15 cellular contexts compared by ENCODE assay signal in the genomic region with DNA sequence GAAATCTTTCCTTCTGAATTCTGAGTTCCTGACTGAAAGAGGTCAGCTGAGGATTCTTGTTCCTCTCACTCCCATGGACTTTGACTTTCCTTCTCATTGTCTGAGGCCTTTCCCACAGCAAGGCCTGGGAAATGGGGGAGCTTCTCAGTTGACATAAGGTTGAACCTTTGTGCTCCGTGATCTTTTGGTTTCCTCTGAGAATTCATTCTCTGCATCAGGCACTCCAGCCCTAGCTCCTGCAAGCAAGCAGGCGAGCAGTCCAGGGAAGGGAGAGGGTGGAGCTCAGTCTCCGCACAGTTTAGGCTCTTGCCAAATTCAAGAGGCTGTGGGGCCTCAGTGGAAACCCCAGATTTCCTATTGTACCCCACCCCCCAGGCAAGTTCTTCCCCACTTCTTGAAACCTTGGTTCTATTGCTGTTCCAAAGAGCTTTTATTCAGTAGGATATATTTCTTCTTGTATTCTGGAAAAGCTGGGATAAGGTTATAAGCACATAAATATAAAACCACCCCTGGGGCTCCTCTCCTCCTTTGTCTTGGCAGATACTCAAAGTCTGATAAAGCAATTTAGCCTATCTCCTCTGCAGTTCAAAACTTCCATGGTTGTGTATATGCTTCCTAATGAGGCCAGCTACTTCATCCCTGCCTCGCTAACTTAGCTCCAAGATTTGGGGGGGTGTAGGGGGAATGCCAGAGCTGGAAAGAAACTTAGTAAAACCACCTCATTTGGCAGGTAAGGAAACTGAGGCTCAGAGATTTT.
DNase-seq lines count a peak whose midpoint lies in the region; ATAC-seq, FAIRE-seq and TF ChIP-seq lines count a peak whose summit lies in the region.
"Had no signal": no experiment of that assay in that cellular context is flagged by ENCODE, and none has a peak within 500 bp of the region (broad histone marks: within the 10 kb centered on the region; RNA-seq: fewer than 3 reads in every experiment).

No MANE protein-coding gene starts in this region.

- H3K4me3 ChIP-seq in HEK293 (ENCODE audit: low read depth, low read length), result no peak overlapping the region
- H3K4me3 ChIP-seq in H1 (ENCODE audit: extremely low read depth in 1 of 4, insufficient read depth in 2 of 4, low read depth in 3 of 4, low read length in 4 of 4), result no peak overlapping the region
- no peak overlapping the region for H3K4me3 ChIP-seq in gastrocnemius medialis

- no peak overlapping the region for H3K27ac Mint-ChIP-seq in T-helper 17 cell
- H3K27ac Mint-ChIP-seq: B cell; CD4-positive, alpha-beta T cell had no signal

- H3K4me1 ChIP-seq in HEK293 (ENCODE audit: control insufficient read depth, insufficient read depth, low read length), result no peaks in the 10 kb centered on the region
- peaks cover 0 to 3% (median 0%) of the 10 kb centered on the region in 4 experiments; a peak in 1 of 7 replicates for H3K4me1 ChIP-seq in H1 (replicated peaks in 1 of 4; ENCODE audit: control insufficient read depth in 3 of 4, insufficient read depth in 4 of 4, low read length in 3 of 4)
- no peaks in the 10 kb centered on the region for H3K4me1 ChIP-seq in gastrocnemius medialis

- H3K27ac ChIP-seq in HEK293 (ENCODE audit: extremely low read depth, low read depth, low read length) (no peak overlapping the region), H1 (ENCODE audit: low read depth, low read length) (no peak overlapping the region), gastrocnemius medialis (peak overlapping the region in 3 of 4 donors; percentile 7 to 15 (median 10))

- 84% methylated on average over 4 of the region's 4 CpGs; no CpG with 5 or more reads in 1 of the 2 experiments for WGBS in H1 (ENCODE audit: extremely low coverage in 1 of 2, insufficient coverage in 1 of 2, insufficient read length in 1 of 2, insufficient replicate concordance in 2 of 2, low coverage in 1 of 2, low lambda C conversion rate in 2 of 2, missing lambda C conversion rate in 1 of 2), 2 experiments

- H4K91ac ChIP-seq in H1 (replicated peaks; ENCODE audit: insufficient read length, low read length), result no peak overlapping the region

- H3K27me3 Mint-ChIP-seq in T-helper 17 cell, result peaks cover 8% of the 10 kb centered on the region
- H3K27me3 Mint-ChIP-seq: B cell; CD4-positive, alpha-beta T cell had no signal

- H2AFZ ChIP-seq in H1 (ENCODE audit: low read length), result 0 out of 2 replicates have a peak overlapping the region, but pooled peaks have one; percentile 32

- H3K4me1 Mint-ChIP-seq in T-helper 17 cell, result no peaks in the 10 kb centered on the region

- TF ChIP-seq CTCF in HEK293 (tag by site-specific recombination; IDR thresholded peaks at IDR 0.05), result no peak
- no peak for TF ChIP-seq CTCF in H1 (IDR thresholded peaks at IDR 0.05; ENCODE audit: control extremely low read depth in 1 of 3, insufficient read depth in 1 of 3, low read depth in 1 of 3, low read length in 3 of 3)
- no peak for TF ChIP-seq CTCF in gastrocnemius medialis (IDR thresholded peaks at IDR 0.05 in 4 of 5, conservative IDR thresholded peaks at IDR 0.05 in 1 of 5)

- POLR2A ChIA-PET in HEK293 (lab: Yijun Ruan, JAX) (no interaction called here), H1 (lab: Charles Lee; ENCODE audit: partially characterized antibody) (no interaction called here)

- H2AK5ac ChIP-seq in H1 (ENCODE audit: low read depth, low read length), result no peak overlapping the region

- no peak overlapping the region for H3K23ac ChIP-seq in H1 (ENCODE audit: insufficient read length)

- TF ChIP-seq POLR2A in H1 (IDR thresholded peaks at IDR 0.05; ENCODE audit: control extremely low read depth in 1 of 2, low read depth in 2 of 2, low read length in 2 of 2) (no peak), gastrocnemius medialis (IDR thresholded peaks at IDR 0.05) (no peak)

- H3K4me2 ChIP-seq in H1 (ENCODE audit: insufficient read depth in 1 of 2, low read depth in 2 of 2, low read length in 2 of 2), result no peak overlapping the region

- FAIRE-seq in H1 (lab: Jason Lieb, UNC), result no peak
- FAIRE-seq: A204.1, H54 had no signal

- TF ChIP-seq EP300 in H1 (IDR thresholded peaks at IDR 0.05; ENCODE audit: borderline replicate concordance in 1 of 2, low read depth in 2 of 2, low read length in 2 of 2), result no peak

- H3K36me3 Mint-ChIP-seq in T-helper 17 cell (ENCODE audit: low read depth), result no peaks in the 10 kb centered on the region

- H2BK15ac ChIP-seq in H1 (ENCODE audit: low read length), result no peak overlapping the region

- H3K14ac ChIP-seq in H1 (ENCODE audit: insufficient read length), result no peak overlapping the region

- H3K9me3 ChIP-seq in HEK293 (ENCODE audit: control insufficient read depth, insufficient read depth, low read depth, low read length) (no peaks in the 10 kb centered on the region), H1 (ENCODE audit: insufficient read depth in 2 of 2, low read depth in 1 of 2, low read length in 1 of 2) (no peaks in the 10 kb centered on the region), gastrocnemius medialis (no peaks in the 10 kb centered on the region), T-helper 17 cell (ENCODE audit: control insufficient read depth, low read length, poor library complexity, severe bottlenecking) (no peaks in the 10 kb centered on the region)

- H4K20me1 ChIP-seq in H1 (replicated peaks in 1 of 2; ENCODE audit: control insufficient read depth in 1 of 2, insufficient read depth in 2 of 2, low read length in 2 of 2), result no peaks in the 10 kb centered on the region

- H3K79me2 ChIP-seq in H1 (ENCODE audit: control insufficient read depth in 1 of 2, insufficient read depth in 2 of 2, low read length in 2 of 2), result no peaks in the 10 kb centered on the region

- DNase-seq in H1 (ENCODE audit: low read depth in 1 of 2, low spot score in 2 of 2), result no peak
- peak; percentile 36 for DNase-seq in left ventricle myocardium superior
- no peak for DNase-seq in gastrocnemius medialis
- no peak for DNase-seq in T-helper 17 cell
- no peak for DNase-seq in A172 (ENCODE audit: low spot score)
- DNase-seq: C1 segment of cervical spinal cord; Calu3; CD4-positive, alpha-beta T cell; DMS 273 treated with DMSO at 0.1 percent for 48 hours had no signal

- ATAC-seq in left ventricle myocardium superior (peak; percentile 77), gastrocnemius medialis (peak; percentile 18 to 57), T-helper 17 cell (no peak), GM21390 (IDR thresholded peaks at IDR 0.05; ENCODE audit: unreplicated experiment) (no peak)
- ATAC-seq: HCT116 had no signal

- no peak overlapping the region for H3K18ac ChIP-seq in H1 (ENCODE audit: extremely low read depth, low read length)

- no peaks in the 10 kb centered on the region for H3K36me3 ChIP-seq in HEK293 (ENCODE audit: control insufficient read depth in 2 of 2, insufficient read depth in 1 of 2, low read length in 2 of 2)
- no peaks in the 10 kb centered on the region for H3K36me3 ChIP-seq in H1 (ENCODE audit: control insufficient read depth in 2 of 4, insufficient read depth in 4 of 4, low read length in 3 of 4)
- no peaks in the 10 kb centered on the region for H3K36me3 ChIP-seq in gastrocnemius medialis

- no peak overlapping the region for H2BK12ac ChIP-seq in H1 (ENCODE audit: low read depth, low read length)

- H4K8ac ChIP-seq in H1 (ENCODE audit: extremely low read depth, insufficient read depth, low read length), result no peak overlapping the region

- no peaks in the 10 kb centered on the region for H3K79me1 ChIP-seq in H1 (ENCODE audit: low read depth, low read length)

- no peak overlapping the region for H2BK5ac ChIP-seq in H1 (ENCODE audit: low read depth, low read length)

- H3K4ac ChIP-seq in H1 (replicated peaks; ENCODE audit: insufficient read length, low read depth, low read length), result no peak overlapping the region

- no peak overlapping the region for H2BK120ac ChIP-seq in H1 (replicated peaks; ENCODE audit: low read depth, low read length)

- H3K9ac ChIP-seq in H1 (replicated peaks in 1 of 4; ENCODE audit: extremely low read depth in 1 of 4, low read depth in 3 of 4, low read length in 3 of 4), result no peak overlapping the region

- H3K56ac ChIP-seq in H1 (replicated peaks; ENCODE audit: insufficient read length, low read depth, low read length), result no peak overlapping the region

- no peak for TF ChIP-seq RAD21 in H1 (IDR thresholded peaks at IDR 0.05 in 1 of 2, conservative IDR thresholded peaks at IDR 0.05 in 1 of 2; ENCODE audit: low read depth in 2 of 2, low read length in 2 of 2)

- intact Hi-C loops in left ventricle myocardium superior (cut with micrococcal nuclease), result no loop called here
- intact Hi-C loops in gastrocnemius medialis (cut with DNase I; ENCODE audit: low total_unique reads), result no loop called here

- H2BK20ac ChIP-seq in H1 (ENCODE audit: low read length), result no peak overlapping the region

- H3K4me3 Mint-ChIP-seq in T-helper 17 cell, result no peak overlapping the region
- H3K4me3 Mint-ChIP-seq: B cell; CD4-positive, alpha-beta T cell had no signal

- CTCF ChIA-PET in HEK293 (lab: Yijun Ruan, JAX) (interaction anchor here (0.6 to 1.4 kb wide), 5 partner anchors 12 to 219 kb away, joined by 3 to 6 read pairs (median 3); no protein-coding TSS in a partner anchor), H1 (lab: Charles Lee; ENCODE audit: partially characterized antibody) (interaction anchor here (0.6 to 2.0 kb wide), 7 partner anchors 9 to 758 kb away, joined by 3 to 8 read pairs (median 4); no protein-coding TSS in a partner anchor)

- H3K23me2 ChIP-seq in H1 (ENCODE audit: low read depth, low read length), result no peaks in the 10 kb centered on the region

- no peaks in the 10 kb centered on the region for H3K27me3 ChIP-seq in H1 (replicated peaks in 1 of 4; ENCODE audit: control insufficient read depth in 3 of 4, extremely low read depth in 1 of 4, insufficient read depth in 3 of 4, low read length in 3 of 4)
- H3K27me3 ChIP-seq in gastrocnemius medialis, result no peaks in the 10 kb centered on the region

- in situ Hi-C loops in gastrocnemius medialis (cut with MboI; ENCODE audit: low sequenced_read_pairs in 4 of 4), result no loop called here

- H4K5ac ChIP-seq in H1 (ENCODE audit: insufficient read length, low read depth, low read length), result no peak overlapping the region

TF ChIP-seq in HEK293, 187 proteins besides CTCF, POLR2A, EP300 and RAD21 (continues in another document):
- TF ChIP-seq ZNF133 (tag by site-specific recombination; IDR thresholded peaks at IDR 0.05), result no peak
- TF ChIP-seq, protein P1, sequence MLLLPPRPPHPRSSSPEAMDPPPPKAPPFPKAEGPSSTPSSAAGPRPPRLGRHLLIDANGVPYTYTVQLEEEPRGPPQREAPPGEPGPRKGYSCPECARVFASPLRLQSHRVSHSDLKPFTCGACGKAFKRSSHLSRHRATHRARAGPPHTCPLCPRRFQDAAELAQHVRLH (tag by site-specific recombination; IDR thresholded peaks at IDR 0.05), result no peak

TF ChIP-seq in H1, 55 proteins besides CTCF, POLR2A, EP300 and RAD21:
- no peak for TF ChIP-seq NRF1 (IDR thresholded peaks at IDR 0.05; ENCODE audit: low read depth, low read length)
- TF ChIP-seq NANOG (IDR thresholded peaks at IDR 0.05; ENCODE audit: insufficient read depth, low read depth, low read length, poor library complexity, severe bottlenecking), result no peak
- no peak for TF ChIP-seq TAF1 (IDR thresholded peaks at IDR 0.05; ENCODE audit: low read depth, low read length)
- TF ChIP-seq HDAC6 (IDR thresholded peaks at IDR 0.05; ENCODE audit: low read depth, low read length), result no peak
TF ChIP-seq in H1: peak in this region for 0.

Comparison
In these comparisons a context has a peak if more than half of its experiments do, and no peak if none do; other contexts are left out.
1. H3K27ac ChIP-seq: peak in gastrocnemius medialis (3 of 4); none in HEK293 (single experiment) and H1 (single experiment).
2. ATAC-seq: peak in left ventricle myocardium superior (single experiment) and gastrocnemius medialis (2 of 2); none in T-helper 17 cell (single experiment) and GM21390 (single experiment).